ENCODE assay signal across 1 cellular context in genomic region chr1:234756066-234756783, GRCh38.
TF ChIP-seq lines count a peak whose summit lies in the region.

No MANE protein-coding gene starts in this region.

TF ChIP-seq in SK-N-SH, 30 proteins besides CTCF, POLR2A, EP300 and RAD21 (continued from another document):
- TF ChIP-seq, protein P1, sequence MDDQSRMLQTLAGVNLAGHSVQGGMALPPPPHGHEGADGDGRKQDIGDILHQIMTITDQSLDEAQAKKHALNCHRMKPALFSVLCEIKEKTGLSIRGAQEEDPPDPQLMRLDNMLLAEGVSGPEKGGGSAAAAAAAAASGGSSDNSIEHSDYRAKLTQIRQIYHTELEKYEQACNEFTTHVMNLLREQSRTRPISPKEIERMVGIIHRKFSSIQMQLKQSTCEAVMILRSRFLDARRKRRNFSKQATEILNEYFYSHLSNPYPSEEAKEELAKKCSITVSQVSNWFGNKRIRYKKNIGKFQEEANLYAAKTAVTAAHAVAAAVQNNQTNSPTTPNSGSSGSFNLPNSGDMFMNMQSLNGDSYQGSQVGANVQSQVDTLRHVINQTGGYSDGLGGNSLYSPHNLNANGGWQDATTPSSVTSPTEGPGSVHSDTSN (IDR thresholded peaks at IDR 0.05): no peak
TF ChIP-seq in SK-N-SH: peak in this region for 0.
